7 cellular contexts compared by ENCODE assay signal in genomic region chr11:41849250-41849649, GRCh38.
"Had no signal": no experiment of that assay in that cellular context is flagged by ENCODE, and none has a peak within 500 bp of the region (broad histone marks: within the 10 kb centered on the region; RNA-seq: fewer than 3 reads in every experiment).

No MANE protein-coding gene starts in this region.

- H3K9me3 Mint-ChIP-seq: H9 had no signal

- H3K4me3 Mint-ChIP-seq: GM23338, H9, HFFc6 had no signal

- H3K27ac Mint-ChIP-seq: GM23338, H9, HFFc6 had no signal

- DNase-seq: GM23248, GOT3, H7, H9, HCEC 1CT, HFFc6 had no signal
